31 cellular contexts compared by ENCODE assay signal in the genomic region with DNA sequence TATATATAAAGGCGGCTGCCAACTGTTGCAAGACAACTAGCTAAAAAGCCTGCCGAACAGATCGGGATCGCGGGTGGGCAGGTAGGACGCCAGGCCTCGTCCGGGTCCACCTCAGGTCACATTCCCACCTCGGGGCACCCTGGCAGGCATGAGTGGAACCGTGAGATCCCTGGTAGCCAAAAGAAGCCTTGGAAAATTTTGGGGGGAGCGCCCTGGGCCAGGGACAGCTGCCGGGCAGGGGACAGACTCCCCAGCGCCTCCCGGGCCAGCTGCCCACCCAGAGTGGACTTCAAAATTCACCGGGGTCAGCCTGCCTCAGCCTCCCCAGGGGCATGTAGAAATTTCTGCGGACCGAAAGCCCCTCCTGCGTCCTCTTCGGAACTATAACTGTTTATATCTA.
A peak's percentile ranks its signal among the peaks of the same experiment; 100 is the strongest.
DNase-seq lines count a peak whose midpoint lies in the region; ATAC-seq and TF ChIP-seq lines count a peak whose summit lies in the region.
"Had no signal": no experiment of that assay in that cellular context is flagged by ENCODE, and none has a peak within 500 bp of the region (broad histone marks: within the 10 kb centered on the region; RNA-seq: fewer than 3 reads in every experiment).

No MANE protein-coding gene starts in this region.

- TF ChIP-seq CTCF in right atrium auricular region (IDR thresholded peaks at IDR 0.05) (no peak), osteocyte (IDR thresholded peaks at IDR 0.05) (no peak)

- ATAC-seq in Right ventricle myocardium inferior (no peak), HG03139 (IDR thresholded peaks at IDR 0.05; ENCODE audit: unreplicated experiment) (no peak)
- ATAC-seq: A549; CD8-positive, alpha-beta T cell had no signal

- no peak overlapping the region for H3K4me3 Mint-ChIP-seq in osteocyte (ENCODE audit: unreplicated experiment)
- H3K4me3 Mint-ChIP-seq: B cell; CD14-positive monocyte; CD4-positive, alpha-beta memory T cell; CD4-positive, alpha-beta T cell; CD4-positive, CD25-positive, alpha-beta regulatory T cell; CD8-positive, alpha-beta memory T cell; CD8-positive, alpha-beta T cell had no signal

- DNase-seq in right atrium auricular region (ENCODE audit: low spot score) (peak; percentile 52), Right ventricle myocardium inferior (ENCODE audit: missing footprints) (no peak), osteocyte (ENCODE audit: extremely low spot score, unreplicated experiment) (peak; percentile 79)
- DNase-seq: 8988T; ACHN; AML-193; BE2C; C1 segment of cervical spinal cord; Caco-2; Calu3; CD4-positive, alpha-beta memory T cell; CD4-positive, alpha-beta T cell; CD4-positive, CD25-positive, alpha-beta regulatory T cell; CD8-positive, alpha-beta memory T cell; CD8-positive, alpha-beta T cell; COR-L47; DMS 273 treated with DMSO at 0.1 percent for 48 hours; DMS153; DMS53; DMS79; DMS79 treated with DMSO at 0.1 percent for 48 hours; DND-41; EL had no signal

- H3K27ac ChIP-seq in right atrium auricular region: no peak overlapping the region
- H3K27ac ChIP-seq: 22Rv1; A549; BLaER1; BLaER1 treated with 17β-estradiol and CSF1 and Interleukin-3, amounts not matched to agents 10 nM and 100 nM; C4-2B had no signal

- intact Hi-C loops in Right ventricle myocardium inferior (cut with DNase I): no loop called here

- H3K27me3 Mint-ChIP-seq in osteocyte (ENCODE audit: unreplicated experiment): no peaks in the 10 kb centered on the region
- H3K27me3 Mint-ChIP-seq: B cell; CD4-positive, alpha-beta memory T cell; CD4-positive, alpha-beta T cell; CD4-positive, CD25-positive, alpha-beta regulatory T cell; CD8-positive, alpha-beta memory T cell had no signal

- no peaks in the 10 kb centered on the region for H3K36me3 Mint-ChIP-seq in osteocyte (ENCODE audit: unreplicated experiment)
- H3K36me3 Mint-ChIP-seq: CD14-positive monocyte; CD4-positive, alpha-beta memory T cell; CD4-positive, CD25-positive, alpha-beta regulatory T cell; CD8-positive, alpha-beta memory T cell; CD8-positive, alpha-beta T cell had no signal

- H3K36me3 ChIP-seq in right atrium auricular region: no peaks in the 10 kb centered on the region
- H3K36me3 ChIP-seq: BE2C; BLaER1; BLaER1 treated with 17β-estradiol and CSF1 and Interleukin-3, amounts not matched to agents 10 nM and 100 nM had no signal

- H3K9me3 ChIP-seq in right atrium auricular region: peaks cover 0 to 6% of the 10 kb centered on the region in 2 donors
- H3K9me3 ChIP-seq: A549, BE2C, Caco-2 had no signal

- peaks cover 49% of the 10 kb centered on the region for H3K9me3 Mint-ChIP-seq in osteocyte (ENCODE audit: unreplicated experiment)

- H3K4me1 Mint-ChIP-seq in osteocyte (ENCODE audit: unreplicated experiment): no peaks in the 10 kb centered on the region
- H3K4me1 Mint-ChIP-seq: B cell; CD14-positive monocyte; CD4-positive, alpha-beta memory T cell; CD4-positive, CD25-positive, alpha-beta regulatory T cell; CD8-positive, alpha-beta memory T cell had no signal

- no peaks in the 10 kb centered on the region for H3K4me1 ChIP-seq in right atrium auricular region
- H3K4me1 ChIP-seq: A549, BE2C, Caco-2 had no signal

- H3K27me3 ChIP-seq in right atrium auricular region: no peaks in the 10 kb centered on the region
- H3K27me3 ChIP-seq: BE2C; BLaER1; BLaER1 treated with 17β-estradiol and CSF1 and Interleukin-3, amounts not matched to agents 10 nM and 100 nM had no signal

- H3K4me3 ChIP-seq in right atrium auricular region: no peak overlapping the region
- H3K4me3 ChIP-seq: A549; BLaER1; BLaER1 treated with 17β-estradiol and CSF1 and Interleukin-3, amounts not matched to agents 10 nM and 100 nM had no signal

- no peak overlapping the region for H3K27ac Mint-ChIP-seq in osteocyte (ENCODE audit: unreplicated experiment)
- H3K27ac Mint-ChIP-seq: B cell; CD4-positive, alpha-beta memory T cell; CD4-positive, alpha-beta T cell; CD4-positive, CD25-positive, alpha-beta regulatory T cell; CD8-positive, alpha-beta memory T cell; CD8-positive, alpha-beta T cell had no signal
